In the genomic region with DNA sequence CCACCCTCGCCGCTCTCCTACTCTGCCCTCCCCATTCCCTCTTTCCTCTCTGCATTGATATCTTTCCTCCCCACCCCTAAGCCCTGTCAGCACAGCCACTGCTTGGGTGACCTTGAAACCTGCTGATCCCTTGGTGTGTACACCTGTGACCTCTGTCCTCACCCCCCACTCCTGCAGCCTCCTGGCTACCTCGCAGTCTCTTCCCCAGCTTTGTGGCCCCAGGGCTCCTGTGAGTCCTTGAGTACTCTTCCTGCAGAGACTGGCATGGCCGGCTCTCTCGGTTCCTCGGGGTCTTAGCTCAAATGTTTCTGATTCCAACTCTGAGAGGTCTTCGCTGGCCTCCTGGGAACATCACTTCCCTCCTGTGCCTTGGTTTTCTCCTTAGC, we compare ENCODE assay signal across 1 cellular context.
TF ChIP-seq lines count a peak whose summit lies in the region.

No MANE protein-coding gene starts in this region.

TF ChIP-seq in HepG2, 621 proteins besides CTCF, POLR2A, EP300 and RAD21 (continues in another document):
- TF ChIP-seq MEIS2 (CRISPR knock-in tag; IDR thresholded peaks at IDR 0.05) (peak; percentile 42; the same call in 1 of the 2 replicates), HDAC2 (CRISPR knock-in tag; IDR thresholded peaks at IDR 0.05) (peak; percentile 70), ZBTB3 (CRISPR knock-in tag; IDR thresholded peaks at IDR 0.05; ENCODE audit: borderline replicate concordance, low read depth) (no peak), ZNF891 (CRISPR knock-in tag; IDR thresholded peaks at IDR 0.05) (peak; percentile 14; the same call in 1 of the 2 replicates), SSRP1 (CRISPR knock-in tag; IDR thresholded peaks at IDR 0.05) (0 out of 2 replicates have a peak, but pooled peaks have one; percentile 58), ATF7-NPFF (CRISPR knock-in tag; IDR thresholded peaks at IDR 0.05; ENCODE audit: low read depth) (no peak), GATAD2A (CRISPR knock-in tag; IDR thresholded peaks at IDR 0.05) (peak; percentile 71), ZNF3 (CRISPR knock-in tag; IDR thresholded peaks at IDR 0.05) (no peak), HNRNPL (IDR thresholded peaks at IDR 0.05; ENCODE audit: low read depth, low read length) (no peak), ZNF746 (CRISPR knock-in tag; IDR thresholded peaks at IDR 0.05) (peak; percentile 93), ZNF616 (CRISPR knock-in tag; IDR thresholded peaks at IDR 0.05; ENCODE audit: low read depth) (no peak), BRD4 (CRISPR knock-in tag; IDR thresholded peaks at IDR 0.05) (peak; percentile 9; the same call in 1 of the 2 replicates), HNF4G (IDR thresholded peaks at IDR 0.05; ENCODE audit: borderline replicate concordance, low read depth, low read length) (peak; percentile 72), HNF4G (CRISPR knock-in tag; IDR thresholded peaks at IDR 0.05; ENCODE audit: borderline replicate concordance, low read depth) (peak; percentile 68; the same call in 1 of the 2 replicates), CEBPG (CRISPR knock-in tag; IDR thresholded peaks at IDR 0.05) (peak; percentile 37; the same call in 1 of the 2 replicates), ZEB1 (IDR thresholded peaks at IDR 0.05; ENCODE audit: insufficient replicate concordance, low read depth) (peak; percentile 44), ISL2 (CRISPR knock-in tag; IDR thresholded peaks at IDR 0.05) (0 out of 2 replicates have a peak, but pooled peaks have one; percentile 34), SAP130 (CRISPR knock-in tag; IDR thresholded peaks at IDR 0.05; ENCODE audit: low read depth) (peak; percentile 57; the same call in 1 of the 2 replicates), DNMT1 (CRISPR knock-in tag; IDR thresholded peaks at IDR 0.05) (0 out of 2 replicates have a peak, but pooled peaks have one; percentile 38), ZNF124 (CRISPR knock-in tag; IDR thresholded peaks at IDR 0.05) (no peak), SYNCRIP (IDR thresholded peaks at IDR 0.05; ENCODE audit: insufficient read depth, low read depth, low read length) (no peak), MED1 (CRISPR knock-in tag; IDR thresholded peaks at IDR 0.05) (peak; percentile 70; the same call in 1 of the 2 replicates), BRCA1 (CRISPR knock-in tag; IDR thresholded peaks at IDR 0.05) (0 out of 2 replicates have a peak, but pooled peaks have one; percentile 9), CREM (IDR thresholded peaks at IDR 0.05) (peak; percentile 35; the same call in 1 of the 2 replicates), CREM (CRISPR knock-in tag; IDR thresholded peaks at IDR 0.05) (no peak), NR2C2 (CRISPR knock-in tag; IDR thresholded peaks at IDR 0.05; ENCODE audit: borderline replicate concordance) (peak; percentile 65; the same call in 1 of the 2 replicates), PHF8 (CRISPR knock-in tag; IDR thresholded peaks at IDR 0.05) (0 out of 2 replicates have a peak, but pooled peaks have one; percentile 11), ONECUT2 (CRISPR knock-in tag; IDR thresholded peaks at IDR 0.05) (peak; percentile 24; the same call in 1 of the 2 replicates), ZNF432 (CRISPR knock-in tag; IDR thresholded peaks at IDR 0.05; ENCODE audit: borderline replicate concordance) (no peak), ZNF225 (CRISPR knock-in tag; IDR thresholded peaks at IDR 0.05) (0 out of 2 replicates have a peak, but pooled peaks have one; percentile 3), ZNF441 (CRISPR knock-in tag; IDR thresholded peaks at IDR 0.05; ENCODE audit: borderline replicate concordance) (0 out of 2 replicates have a peak, but pooled peaks have one; percentile 12), FOXO1 (CRISPR knock-in tag; IDR thresholded peaks at IDR 0.05) (peak; percentile 74; the same call in 1 of the 2 replicates), ZMYM3 (CRISPR knock-in tag; IDR thresholded peaks at IDR 0.05) (peak; percentile 59; the same call in 1 of the 2 replicates), FOXC1 (CRISPR knock-in tag; IDR thresholded peaks at IDR 0.05; ENCODE audit: borderline replicate concordance) (peak; percentile 63; the same call in 1 of the 2 replicates), HOXA5 (CRISPR knock-in tag; IDR thresholded peaks at IDR 0.05) (peak; percentile 57; the same call in 1 of the 2 replicates), TP53 (CRISPR knock-in tag; conservative IDR thresholded peaks at IDR 0.05) (no peak), PPARG (CRISPR knock-in tag; conservative IDR thresholded peaks at IDR 0.05) (peak; percentile 65), ZNF589 (CRISPR knock-in tag; conservative IDR thresholded peaks at IDR 0.05) (0 out of 2 replicates have a peak, but pooled peaks have one; percentile 49), ZNF354B (CRISPR knock-in tag; IDR thresholded peaks at IDR 0.05) (no peak), AKAP8 (CRISPR knock-in tag; IDR thresholded peaks at IDR 0.05) (peak; percentile 75; the same call in 1 of the 2 replicates)
- TF ChIP-seq, protein P1, sequence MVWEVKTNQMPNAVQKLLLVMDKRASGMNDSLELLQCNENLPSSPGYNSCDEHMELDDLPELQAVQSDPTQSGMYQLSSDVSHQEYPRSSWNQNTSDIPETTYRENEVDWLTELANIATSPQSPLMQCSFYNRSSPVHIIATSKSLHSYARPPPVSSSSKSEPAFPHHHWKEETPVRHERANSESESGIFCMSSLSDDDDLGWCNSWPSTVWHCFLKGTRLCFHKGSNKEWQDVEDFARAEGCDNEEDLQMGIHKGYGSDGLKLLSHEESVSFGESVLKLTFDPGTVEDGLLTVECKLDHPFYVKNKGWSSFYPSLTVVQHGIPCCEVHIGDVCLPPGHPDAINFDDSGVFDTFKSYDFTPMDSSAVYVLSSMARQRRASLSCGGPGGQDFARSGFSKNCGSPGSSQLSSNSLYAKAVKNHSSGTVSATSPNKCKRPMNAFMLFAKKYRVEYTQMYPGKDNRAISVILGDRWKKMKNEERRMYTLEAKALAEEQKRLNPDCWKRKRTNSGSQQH (CRISPR knock-in tag; IDR thresholded peaks at IDR 0.05; ENCODE audit: low read depth) = 0 out of 2 replicates have a peak, but pooled peaks have one; percentile 21
- TF ChIP-seq, protein P2, sequence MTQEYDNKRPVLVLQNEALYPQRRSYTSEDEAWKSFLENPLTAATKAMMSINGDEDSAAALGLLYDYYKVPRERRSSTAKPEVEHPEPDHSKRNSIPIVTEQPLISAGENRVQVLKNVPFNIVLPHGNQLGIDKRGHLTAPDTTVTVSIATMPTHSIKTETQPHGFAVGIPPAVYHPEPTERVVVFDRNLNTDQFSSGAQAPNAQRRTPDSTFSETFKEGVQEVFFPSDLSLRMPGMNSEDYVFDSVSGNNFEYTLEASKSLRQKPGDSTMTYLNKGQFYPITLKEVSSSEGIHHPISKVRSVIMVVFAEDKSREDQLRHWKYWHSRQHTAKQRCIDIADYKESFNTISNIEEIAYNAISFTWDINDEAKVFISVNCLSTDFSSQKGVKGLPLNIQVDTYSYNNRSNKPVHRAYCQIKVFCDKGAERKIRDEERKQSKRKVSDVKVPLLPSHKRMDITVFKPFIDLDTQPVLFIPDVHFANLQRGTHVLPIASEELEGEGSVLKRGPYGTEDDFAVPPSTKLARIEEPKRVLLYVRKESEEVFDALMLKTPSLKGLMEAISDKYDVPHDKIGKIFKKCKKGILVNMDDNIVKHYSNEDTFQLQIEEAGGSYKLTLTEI (CRISPR knock-in tag; conservative IDR thresholded peaks at IDR 0.05) = no peak
- TF ChIP-seq, protein P3, sequence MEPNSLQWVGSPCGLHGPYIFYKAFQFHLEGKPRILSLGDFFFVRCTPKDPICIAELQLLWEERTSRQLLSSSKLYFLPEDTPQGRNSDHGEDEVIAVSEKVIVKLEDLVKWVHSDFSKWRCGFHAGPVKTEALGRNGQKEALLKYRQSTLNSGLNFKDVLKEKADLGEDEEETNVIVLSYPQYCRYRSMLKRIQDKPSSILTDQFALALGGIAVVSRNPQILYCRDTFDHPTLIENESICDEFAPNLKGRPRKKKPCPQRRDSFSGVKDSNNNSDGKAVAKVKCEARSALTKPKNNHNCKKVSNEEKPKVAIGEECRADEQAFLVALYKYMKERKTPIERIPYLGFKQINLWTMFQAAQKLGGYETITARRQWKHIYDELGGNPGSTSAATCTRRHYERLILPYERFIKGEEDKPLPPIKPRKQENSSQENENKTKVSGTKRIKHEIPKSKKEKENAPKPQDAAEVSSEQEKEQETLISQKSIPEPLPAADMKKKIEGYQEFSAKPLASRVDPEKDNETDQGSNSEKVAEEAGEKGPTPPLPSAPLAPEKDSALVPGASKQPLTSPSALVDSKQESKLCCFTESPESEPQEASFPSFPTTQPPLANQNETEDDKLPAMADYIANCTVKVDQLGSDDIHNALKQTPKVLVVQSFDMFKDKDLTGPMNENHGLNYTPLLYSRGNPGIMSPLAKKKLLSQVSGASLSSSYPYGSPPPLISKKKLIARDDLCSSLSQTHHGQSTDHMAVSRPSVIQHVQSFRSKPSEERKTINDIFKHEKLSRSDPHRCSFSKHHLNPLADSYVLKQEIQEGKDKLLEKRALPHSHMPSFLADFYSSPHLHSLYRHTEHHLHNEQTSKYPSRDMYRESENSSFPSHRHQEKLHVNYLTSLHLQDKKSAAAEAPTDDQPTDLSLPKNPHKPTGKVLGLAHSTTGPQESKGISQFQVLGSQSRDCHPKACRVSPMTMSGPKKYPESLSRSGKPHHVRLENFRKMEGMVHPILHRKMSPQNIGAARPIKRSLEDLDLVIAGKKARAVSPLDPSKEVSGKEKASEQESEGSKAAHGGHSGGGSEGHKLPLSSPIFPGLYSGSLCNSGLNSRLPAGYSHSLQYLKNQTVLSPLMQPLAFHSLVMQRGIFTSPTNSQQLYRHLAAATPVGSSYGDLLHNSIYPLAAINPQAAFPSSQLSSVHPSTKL (CRISPR knock-in tag; IDR thresholded peaks at IDR 0.05) = peak; percentile 67
- TF ChIP-seq, protein P4, sequence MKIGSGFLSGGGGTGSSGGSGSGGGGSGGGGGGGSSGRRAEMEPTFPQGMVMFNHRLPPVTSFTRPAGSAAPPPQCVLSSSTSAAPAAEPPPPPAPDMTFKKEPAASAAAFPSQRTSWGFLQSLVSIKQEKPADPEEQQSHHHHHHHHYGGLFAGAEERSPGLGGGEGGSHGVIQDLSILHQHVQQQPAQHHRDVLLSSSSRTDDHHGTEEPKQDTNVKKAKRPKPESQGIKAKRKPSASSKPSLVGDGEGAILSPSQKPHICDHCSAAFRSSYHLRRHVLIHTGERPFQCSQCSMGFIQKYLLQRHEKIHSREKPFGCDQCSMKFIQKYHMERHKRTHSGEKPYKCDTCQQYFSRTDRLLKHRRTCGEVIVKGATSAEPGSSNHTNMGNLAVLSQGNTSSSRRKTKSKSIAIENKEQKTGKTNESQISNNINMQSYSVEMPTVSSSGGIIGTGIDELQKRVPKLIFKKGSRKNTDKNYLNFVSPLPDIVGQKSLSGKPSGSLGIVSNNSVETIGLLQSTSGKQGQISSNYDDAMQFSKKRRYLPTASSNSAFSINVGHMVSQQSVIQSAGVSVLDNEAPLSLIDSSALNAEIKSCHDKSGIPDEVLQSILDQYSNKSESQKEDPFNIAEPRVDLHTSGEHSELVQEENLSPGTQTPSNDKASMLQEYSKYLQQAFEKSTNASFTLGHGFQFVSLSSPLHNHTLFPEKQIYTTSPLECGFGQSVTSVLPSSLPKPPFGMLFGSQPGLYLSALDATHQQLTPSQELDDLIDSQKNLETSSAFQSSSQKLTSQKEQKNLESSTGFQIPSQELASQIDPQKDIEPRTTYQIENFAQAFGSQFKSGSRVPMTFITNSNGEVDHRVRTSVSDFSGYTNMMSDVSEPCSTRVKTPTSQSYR (CRISPR knock-in tag; IDR thresholded peaks at IDR 0.05; ENCODE audit: borderline replicate concordance) = peak; percentile 57; the same call in 1 of the 2 replicates
- TF ChIP-seq, protein P5, sequence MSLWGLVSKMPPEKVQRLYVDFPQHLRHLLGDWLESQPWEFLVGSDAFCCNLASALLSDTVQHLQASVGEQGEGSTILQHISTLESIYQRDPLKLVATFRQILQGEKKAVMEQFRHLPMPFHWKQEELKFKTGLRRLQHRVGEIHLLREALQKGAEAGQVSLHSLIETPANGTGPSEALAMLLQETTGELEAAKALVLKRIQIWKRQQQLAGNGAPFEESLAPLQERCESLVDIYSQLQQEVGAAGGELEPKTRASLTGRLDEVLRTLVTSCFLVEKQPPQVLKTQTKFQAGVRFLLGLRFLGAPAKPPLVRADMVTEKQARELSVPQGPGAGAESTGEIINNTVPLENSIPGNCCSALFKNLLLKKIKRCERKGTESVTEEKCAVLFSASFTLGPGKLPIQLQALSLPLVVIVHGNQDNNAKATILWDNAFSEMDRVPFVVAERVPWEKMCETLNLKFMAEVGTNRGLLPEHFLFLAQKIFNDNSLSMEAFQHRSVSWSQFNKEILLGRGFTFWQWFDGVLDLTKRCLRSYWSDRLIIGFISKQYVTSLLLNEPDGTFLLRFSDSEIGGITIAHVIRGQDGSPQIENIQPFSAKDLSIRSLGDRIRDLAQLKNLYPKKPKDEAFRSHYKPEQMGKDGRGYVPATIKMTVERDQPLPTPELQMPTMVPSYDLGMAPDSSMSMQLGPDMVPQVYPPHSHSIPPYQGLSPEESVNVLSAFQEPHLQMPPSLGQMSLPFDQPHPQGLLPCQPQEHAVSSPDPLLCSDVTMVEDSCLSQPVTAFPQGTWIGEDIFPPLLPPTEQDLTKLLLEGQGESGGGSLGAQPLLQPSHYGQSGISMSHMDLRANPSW (CRISPR knock-in tag; IDR thresholded peaks at IDR 0.05; ENCODE audit: borderline replicate concordance) = no peak
- TF ChIP-seq, protein P6, sequence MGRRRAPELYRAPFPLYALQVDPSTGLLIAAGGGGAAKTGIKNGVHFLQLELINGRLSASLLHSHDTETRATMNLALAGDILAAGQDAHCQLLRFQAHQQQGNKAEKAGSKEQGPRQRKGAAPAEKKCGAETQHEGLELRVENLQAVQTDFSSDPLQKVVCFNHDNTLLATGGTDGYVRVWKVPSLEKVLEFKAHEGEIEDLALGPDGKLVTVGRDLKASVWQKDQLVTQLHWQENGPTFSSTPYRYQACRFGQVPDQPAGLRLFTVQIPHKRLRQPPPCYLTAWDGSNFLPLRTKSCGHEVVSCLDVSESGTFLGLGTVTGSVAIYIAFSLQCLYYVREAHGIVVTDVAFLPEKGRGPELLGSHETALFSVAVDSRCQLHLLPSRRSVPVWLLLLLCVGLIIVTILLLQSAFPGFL (CRISPR knock-in tag; IDR thresholded peaks at IDR 0.05) = no peak
- TF ChIP-seq, protein P7, sequence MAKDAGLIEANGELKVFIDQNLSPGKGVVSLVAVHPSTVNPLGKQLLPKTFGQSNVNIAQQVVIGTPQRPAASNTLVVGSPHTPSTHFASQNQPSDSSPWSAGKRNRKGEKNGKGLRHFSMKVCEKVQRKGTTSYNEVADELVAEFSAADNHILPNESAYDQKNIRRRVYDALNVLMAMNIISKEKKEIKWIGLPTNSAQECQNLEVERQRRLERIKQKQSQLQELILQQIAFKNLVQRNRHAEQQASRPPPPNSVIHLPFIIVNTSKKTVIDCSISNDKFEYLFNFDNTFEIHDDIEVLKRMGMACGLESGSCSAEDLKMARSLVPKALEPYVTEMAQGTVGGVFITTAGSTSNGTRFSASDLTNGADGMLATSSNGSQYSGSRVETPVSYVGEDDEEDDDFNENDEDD (CRISPR knock-in tag; IDR thresholded peaks at IDR 0.05; ENCODE audit: borderline replicate concordance) = peak; percentile 23; the same call in 1 of the 2 replicates
- TF ChIP-seq, protein P8, sequence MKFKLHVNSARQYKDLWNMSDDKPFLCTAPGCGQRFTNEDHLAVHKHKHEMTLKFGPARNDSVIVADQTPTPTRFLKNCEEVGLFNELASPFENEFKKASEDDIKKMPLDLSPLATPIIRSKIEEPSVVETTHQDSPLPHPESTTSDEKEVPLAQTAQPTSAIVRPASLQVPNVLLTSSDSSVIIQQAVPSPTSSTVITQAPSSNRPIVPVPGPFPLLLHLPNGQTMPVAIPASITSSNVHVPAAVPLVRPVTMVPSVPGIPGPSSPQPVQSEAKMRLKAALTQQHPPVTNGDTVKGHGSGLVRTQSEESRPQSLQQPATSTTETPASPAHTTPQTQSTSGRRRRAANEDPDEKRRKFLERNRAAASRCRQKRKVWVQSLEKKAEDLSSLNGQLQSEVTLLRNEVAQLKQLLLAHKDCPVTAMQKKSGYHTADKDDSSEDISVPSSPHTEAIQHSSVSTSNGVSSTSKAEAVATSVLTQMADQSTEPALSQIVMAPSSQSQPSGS (CRISPR knock-in tag; IDR thresholded peaks at IDR 0.05) = peak; percentile 17; the same call in 1 of the 2 replicates
